In the genomic region with DNA sequence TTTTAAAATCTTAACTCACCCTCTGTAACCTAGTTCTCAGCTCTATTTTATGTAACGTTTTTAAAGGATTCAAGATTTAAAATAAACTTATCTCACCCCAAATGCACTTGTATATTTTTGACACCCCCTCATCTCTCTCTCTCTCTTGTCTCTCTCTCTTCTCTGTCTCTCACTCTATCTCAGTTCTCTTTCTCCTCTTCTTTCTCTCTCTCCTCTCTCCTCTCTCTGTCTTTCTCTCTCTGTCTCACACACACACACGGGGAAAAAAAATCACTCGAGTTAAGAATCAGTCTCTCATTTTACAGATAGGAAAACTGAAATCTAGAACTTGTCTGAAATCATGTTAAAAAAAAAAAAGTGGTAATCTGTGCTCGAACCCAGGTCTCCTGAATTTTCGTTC, we compare ENCODE assay signal across 15 cellular contexts.
A peak's percentile ranks its signal among the peaks of the same experiment; 100 is the strongest.
DNase-seq lines count a peak whose midpoint lies in the region; ATAC-seq, FAIRE-seq and TF ChIP-seq lines count a peak whose summit lies in the region.
"Had no signal": no experiment of that assay in that cellular context is flagged by ENCODE, and none has a peak within 500 bp of the region (broad histone marks: within the 10 kb centered on the region; RNA-seq: fewer than 3 reads in every experiment).

No MANE protein-coding gene starts in this region.

- 4% methylated on average over 5 of the region's 5 CpGs for WGBS in A549 (ENCODE audit: missing lambda C conversion rate)
- WGBS in esophagus squamous epithelium, 2 donors, result 56 to 72% methylated on average over 5 of the region's 5 CpGs

- no peak for ATAC-seq in A549
- no peak for ATAC-seq in GM18502 (IDR thresholded peaks at IDR 0.05; ENCODE audit: poor library complexity, unreplicated experiment)

- H3K4me3 ChIP-seq in A549, result no peak overlapping the region
- H3K4me3 ChIP-seq in SJSA1, result no peak overlapping the region
- no peak overlapping the region for H3K4me3 ChIP-seq in esophagus squamous epithelium
- H3K4me3 ChIP-seq in rectal smooth muscle tissue (ENCODE audit: low read length), result no peak overlapping the region

- DNase-seq in A549 (ENCODE audit: low read depth in 1 of 2, low spot score in 1 of 2) (no peak), SJSA1 (ENCODE audit: low read depth in 1 of 2, low spot score in 2 of 2) (no peak), esophagus squamous epithelium (lab: John Stamatoyannopoulos, UW) (no peak), immature natural killer cell (no peak), KBM-7 (no peak)
- no peak for DNase-seq in activated CD4-positive, alpha-beta memory T cell treated with anti-CD3 and anti-CD28 coated beads, Interleukin-2, amount 10 ng/mL, durations not matched to agents 7 days and 5 days
- DNase-seq: activated CD4-positive, alpha-beta T cell treated with anti-CD3 and anti-CD28 coated beads, Interleukin-2, amount 50 U/mL, for 1 hour; endodermal cell; naive B cell; NCI-H187; RPMI8226; T-helper 9 cell had no signal

- H3K27ac ChIP-seq in A549 (peak overlapping the region; percentile 82 to 84), SJSA1 (peak overlapping the region; percentile 69), esophagus squamous epithelium (peak overlapping the region; percentile 43 to 89 (median 77)), rectal smooth muscle tissue (ENCODE audit: low read depth, low read length) (peak overlapping the region; percentile 97)

- H3K4me3 Mint-ChIP-seq in activated CD4-positive, alpha-beta memory T cell treated with anti-CD3 and anti-CD28 coated beads, Interleukin-2, amount 10 ng/mL, durations not matched to agents 7 days and 5 days, result no peak overlapping the region
- no peak overlapping the region for H3K4me3 Mint-ChIP-seq in immature natural killer cell
- H3K4me3 Mint-ChIP-seq: endodermal cell had no signal

- H3K4me1 ChIP-seq in A549 (peaks cover 90% of the 10 kb centered on the region), SJSA1 (replicated peaks) (peaks cover 95% of the 10 kb centered on the region), esophagus squamous epithelium (peaks cover 0 to 78% (median 23%) of the 10 kb centered on the region in 3 donors), rectal smooth muscle tissue (ENCODE audit: control insufficient read depth, insufficient read depth, low read length) (peaks cover 63% of the 10 kb centered on the region)

- no peak overlapping the region for H3K27ac Mint-ChIP-seq in activated CD4-positive, alpha-beta memory T cell treated with anti-CD3 and anti-CD28 coated beads, Interleukin-2, amount 10 ng/mL, durations not matched to agents 7 days and 5 days
- no peak overlapping the region for H3K27ac Mint-ChIP-seq in immature natural killer cell
- H3K27ac Mint-ChIP-seq: endodermal cell had no signal

- H3K27me3 ChIP-seq in SJSA1 (replicated peaks) (no peaks in the 10 kb centered on the region), esophagus squamous epithelium (no peaks in the 10 kb centered on the region), rectal smooth muscle tissue (ENCODE audit: control insufficient read depth, insufficient read depth, low read length) (no peaks in the 10 kb centered on the region)

- in situ Hi-C loops in KBM-7 (cut with MboI; ENCODE audit: low pct_unique_long_range_greater_than_20kb, low sequenced_read_pairs), result no loop called here

- peaks cover 4% of the 10 kb centered on the region for H3K36me3 Mint-ChIP-seq in activated CD4-positive, alpha-beta memory T cell treated with anti-CD3 and anti-CD28 coated beads, Interleukin-2, amount 10 ng/mL, durations not matched to agents 7 days and 5 days (ENCODE audit: low read depth)
- H3K36me3 Mint-ChIP-seq in immature natural killer cell, result peaks cover 0 to 5% (median 0%) of the 10 kb centered on the region in 3 donors

- TF ChIP-seq RAD21 in A549 (conservative IDR thresholded peaks at IDR 0.05 in 1 of 2, IDR thresholded peaks at IDR 0.05 in 1 of 2), result no peak

- H3K4me2 ChIP-seq in A549, result peak overlapping the region; percentile 90

- peaks cover 7% of the 10 kb centered on the region for H3K4me1 Mint-ChIP-seq in activated CD4-positive, alpha-beta memory T cell treated with anti-CD3 and anti-CD28 coated beads, Interleukin-2, amount 10 ng/mL, durations not matched to agents 7 days and 5 days
- H3K4me1 Mint-ChIP-seq in immature natural killer cell, result peaks cover 27 to 45% of the 10 kb centered on the region in 2 donors

- intact Hi-C loops in esophagus squamous epithelium (cut with DNase I), result no loop called here

- CTCF ChIA-PET in A549 (lab: Yijun Ruan, JAX), result interaction anchor here (0.6 to 6.9 kb wide), 6 partner anchors 14 to 1092 kb away, joined by 3 to 43 read pairs (median 5); no protein-coding TSS in a partner anchor
- CTCF ChIA-PET in activated CD4-positive, alpha-beta memory T cell treated with anti-CD3 and anti-CD28 coated beads, Interleukin-2, amount 10 ng/mL, durations not matched to agents 7 days and 5 days (lab: Charles Lee), result no interaction called here

- H3K9me3 Mint-ChIP-seq in activated CD4-positive, alpha-beta memory T cell treated with anti-CD3 and anti-CD28 coated beads, Interleukin-2, amount 10 ng/mL, durations not matched to agents 7 days and 5 days, result no peaks in the 10 kb centered on the region
- no peaks in the 10 kb centered on the region for H3K9me3 Mint-ChIP-seq in immature natural killer cell
- H3K9me3 Mint-ChIP-seq: endodermal cell, naive B cell had no signal

- H3K9ac ChIP-seq in rectal smooth muscle tissue (ENCODE audit: low read length), result no peak overlapping the region

- TF ChIP-seq POLR2A in A549 (IDR thresholded peaks at IDR 0.05; ENCODE audit: low read length) (no peak), esophagus squamous epithelium (IDR thresholded peaks at IDR 0.05) (no peak)

- FAIRE-seq in A549 (lab: Jason Lieb, UNC), result no peak
- FAIRE-seq: keratinocyte had no signal

- H3K36me3 ChIP-seq in SJSA1, result peaks cover 15% of the 10 kb centered on the region; the same call in 1 of the 2 replicates
- H3K36me3 ChIP-seq in esophagus squamous epithelium, result no peaks in the 10 kb centered on the region
- H3K36me3 ChIP-seq in rectal smooth muscle tissue (ENCODE audit: control insufficient read depth, insufficient read depth, low read length), result no peaks in the 10 kb centered on the region

- TF ChIP-seq CTCF in A549 (IDR thresholded peaks at IDR 0.05), result no peak
- TF ChIP-seq CTCF in esophagus squamous epithelium (IDR thresholded peaks at IDR 0.05), result no peak

- no peaks in the 10 kb centered on the region for H3K27me3 Mint-ChIP-seq in activated CD4-positive, alpha-beta memory T cell treated with anti-CD3 and anti-CD28 coated beads, Interleukin-2, amount 10 ng/mL, durations not matched to agents 7 days and 5 days
- no peaks in the 10 kb centered on the region for H3K27me3 Mint-ChIP-seq in immature natural killer cell (ENCODE audit: low read depth in 3 of 3)
- H3K27me3 Mint-ChIP-seq: naive B cell had no signal

- no peak for TF ChIP-seq EP300 in A549 (IDR thresholded peaks at IDR 0.05)

- POLR2A ChIA-PET in A549 (lab: Yijun Ruan, JAX), result interaction anchor here (1.0 kb wide), 1 partner anchor 517 kb away, joined by 3 read pairs; the partner anchor contains the start of gene BCL6
- POLR2A ChIA-PET in activated CD4-positive, alpha-beta memory T cell treated with anti-CD3 and anti-CD28 coated beads, Interleukin-2, amount 10 ng/mL, durations not matched to agents 7 days and 5 days (lab: Charles Lee), result no interaction called here

- no peaks in the 10 kb centered on the region for H3K9me3 ChIP-seq in A549
- H3K9me3 ChIP-seq in SJSA1 (replicated peaks), result no peaks in the 10 kb centered on the region
- H3K9me3 ChIP-seq in esophagus squamous epithelium, result no peaks in the 10 kb centered on the region

TF ChIP-seq in A549, 52 proteins besides CTCF, POLR2A, EP300 and RAD21 (continues in another document):
- TF ChIP-seq, protein P1, sequence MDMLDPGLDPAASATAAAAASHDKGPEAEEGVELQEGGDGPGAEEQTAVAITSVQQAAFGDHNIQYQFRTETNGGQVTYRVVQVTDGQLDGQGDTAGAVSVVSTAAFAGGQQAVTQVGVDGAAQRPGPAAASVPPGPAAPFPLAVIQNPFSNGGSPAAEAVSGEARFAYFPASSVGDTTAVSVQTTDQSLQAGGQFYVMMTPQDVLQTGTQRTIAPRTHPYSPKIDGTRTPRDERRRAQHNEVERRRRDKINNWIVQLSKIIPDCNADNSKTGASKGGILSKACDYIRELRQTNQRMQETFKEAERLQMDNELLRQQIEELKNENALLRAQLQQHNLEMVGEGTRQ (IDR thresholded peaks at IDR 0.05), result no peak
- TF ChIP-seq ZNF302 (CRISPR knock-in tag; IDR thresholded peaks at IDR 0.05) (no peak), EHMT2 (IDR thresholded peaks at IDR 0.05; ENCODE audit: low read depth) (no peak), CHD4 (IDR thresholded peaks at IDR 0.05; ENCODE audit: borderline replicate concordance) (no peak), TP53 (CRISPR knock-in tag; IDR thresholded peaks at IDR 0.05) (no peak), MAZ (IDR thresholded peaks at IDR 0.05; ENCODE audit: borderline replicate concordance, low read depth, low read length) (no peak), FOSL2 (IDR thresholded peaks at IDR 0.05) (no peak), FOSL2 (CRISPR knock-in tag; IDR thresholded peaks at IDR 0.05) (no peak), MAFK (IDR thresholded peaks at IDR 0.05; ENCODE audit: partially characterized antibody) (no peak), ZSCAN20 (CRISPR knock-in tag; IDR thresholded peaks at IDR 0.05) (no peak), REST (IDR thresholded peaks at IDR 0.05) (no peak), JUNB (IDR thresholded peaks at IDR 0.05) (no peak)
